In the genomic region with DNA sequence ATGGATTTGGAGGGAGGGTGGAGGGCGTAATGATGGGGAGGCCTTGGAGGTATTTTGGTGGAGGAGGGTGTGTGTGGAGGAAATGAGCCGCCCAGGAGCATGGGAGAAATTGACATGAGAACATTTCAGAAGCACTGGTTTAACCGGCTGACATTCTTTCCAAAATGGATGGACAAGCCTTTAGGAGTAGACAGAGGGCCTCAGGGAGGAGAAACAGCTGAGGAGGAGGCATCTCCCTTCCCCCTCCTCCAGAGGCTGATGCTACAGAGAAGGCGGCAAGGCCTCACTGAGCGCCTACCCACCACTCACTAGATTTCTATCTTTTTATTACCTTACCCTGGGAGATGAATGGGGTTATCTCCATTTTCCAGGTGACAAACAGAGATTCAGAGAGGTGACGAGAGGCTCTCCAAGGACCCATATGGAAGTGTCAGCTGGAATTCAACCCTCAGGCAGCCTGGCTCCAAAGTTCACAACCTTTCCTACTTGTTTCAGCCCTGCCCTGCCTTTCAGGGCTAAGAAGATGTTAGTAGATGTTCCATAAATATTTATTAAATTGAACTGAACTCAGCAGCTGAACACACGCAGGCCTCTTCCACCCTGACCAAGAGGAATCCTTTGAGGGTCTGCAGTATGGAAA, we compare ENCODE assay signal across 29 cellular contexts.
DNase-seq lines count a peak whose midpoint lies in the region; ATAC-seq and TF ChIP-seq lines count a peak whose summit lies in the region.
"Had no signal": no experiment of that assay in that cellular context is flagged by ENCODE, and none has a peak within 500 bp of the region (broad histone marks: within the 10 kb centered on the region; RNA-seq: fewer than 3 reads in every experiment).

No MANE protein-coding gene starts in this region.

- H3K9me3 Mint-ChIP-seq in endothelial cell (ENCODE audit: unreplicated experiment), result no peaks in the 10 kb centered on the region
- no peaks in the 10 kb centered on the region for H3K9me3 Mint-ChIP-seq in nephron
- H3K9me3 Mint-ChIP-seq: central memory CD8-positive, alpha-beta T cell; dendritic cell treated with granulocyte-macrophage colony-stimulating factor and Interleukin-4, amounts not matched to agents 40 ng/mL and 50 ng/mL, for 4 days had no signal

- no peak for DNase-seq in IMR-90
- DNase-seq in endothelial cell (ENCODE audit: low spot score), result no peak
- no peak for DNase-seq in thyroid gland
- DNase-seq in DMS79 treated with DMSO at 0.1 percent for 48 hours (lab: John Stamatoyannopoulos, UW), result no peak
- no peak for DNase-seq in NCI-H2171 (lab: John Stamatoyannopoulos, UW)
- DNase-seq: activated CD4-positive, alpha-beta T cell treated with anti-CD3 and anti-CD28 coated beads, Interleukin-2, amount 50 U/mL, for 48 hours; activated gamma-delta T cell treated with Interleukin-2 at 50 U/mL for 16 hours; activated T-cell treated with anti-CD3 and anti-CD28 coated beads, Interleukin-2, amount 50 U/mL, for 48 hours; foreskin fibroblast; heart left ventricle; NCI-H1092; NCI-H187; NCI-H524; NK-92 treated with Interleukin-12 subunit alpha and Interleukin-12 subunit beta, amount 100 ng/mL, for 24 hours; PC-9; SK-N-SH; stimulated activated CD4-positive, alpha-beta T cell treated with anti-CD3 and anti-CD28 coated beads, Interleukin-4, amount 100 ng/mL, for 1 hour; upper lobe of left lung had no signal

- peak overlapping the region; percentile 39; the same call in 1 of the 2 replicates for H2AK5ac ChIP-seq in IMR-90 (ENCODE audit: low read depth, low read length)

- H3K9me1 ChIP-seq in IMR-90 (ENCODE audit: insufficient read depth, low read length), result peaks cover 13% of the 10 kb centered on the region

- H2AK9ac ChIP-seq in IMR-90 (replicated peaks; ENCODE audit: low read depth, low read length, poor library complexity), result no peak overlapping the region

- H3K27me3 Mint-ChIP-seq in endothelial cell (ENCODE audit: unreplicated experiment) (peaks cover 3% of the 10 kb centered on the region), nephron (ENCODE audit: low read depth) (peaks cover 3% of the 10 kb centered on the region)
- H3K27me3 Mint-ChIP-seq: central memory CD8-positive, alpha-beta T cell; dendritic cell treated with granulocyte-macrophage colony-stimulating factor and Interleukin-4, amounts not matched to agents 40 ng/mL and 50 ng/mL, for 4 days had no signal

- 0 out of 4 replicates have a peak, but pooled peaks cover 0 to 2% of the 10 kb centered on the region in 2 experiments for H3K79me1 ChIP-seq in IMR-90 (ENCODE audit: low read depth in 1 of 2, low read length in 2 of 2)

- H3K4me3 Mint-ChIP-seq in endothelial cell (ENCODE audit: unreplicated experiment), result no peak overlapping the region
- H3K4me3 Mint-ChIP-seq in nephron, result no peak overlapping the region
- H3K4me3 Mint-ChIP-seq: central memory CD8-positive, alpha-beta T cell; dendritic cell treated with granulocyte-macrophage colony-stimulating factor and Interleukin-4, amounts not matched to agents 40 ng/mL and 50 ng/mL, for 4 days had no signal

- 100% methylated on average over 1 of the region's 7 CpGs; no CpG with 5 or more reads in 1 of the 2 experiments for WGBS in IMR-90 (ENCODE audit: extremely low coverage in 2 of 2, insufficient read length in 1 of 2), 2 experiments
- WGBS in thyroid gland, 2 donors, result 95% methylated on average over 7 of the region's 7 CpGs

- BruUV-seq in IMR-90 (replicated peaks; lab: Mats Ljungman, UMichigan), result no TSS peak

- no peaks in the 10 kb centered on the region for H3K36me3 ChIP-seq in IMR-90 (ENCODE audit: control insufficient read depth, insufficient read depth, low read length)
- no peaks in the 10 kb centered on the region for H3K36me3 ChIP-seq in thyroid gland
- H3K36me3 ChIP-seq: esophagus muscularis mucosa, heart left ventricle, prostate gland, upper lobe of left lung had no signal

- no peak overlapping the region for H3K18ac ChIP-seq in IMR-90 (ENCODE audit: low read depth, low read length)

- H4K20me1 ChIP-seq in IMR-90 (ENCODE audit: insufficient read depth, low read length), result no peaks in the 10 kb centered on the region

- no peaks in the 10 kb centered on the region for H3K27me3 ChIP-seq in IMR-90 (ENCODE audit: control insufficient read depth, insufficient read depth, low read length)
- no peaks in the 10 kb centered on the region for H3K27me3 ChIP-seq in thyroid gland
- H3K27me3 ChIP-seq: esophagus muscularis mucosa, heart left ventricle, upper lobe of left lung had no signal

- H2BK20ac ChIP-seq in IMR-90 (ENCODE audit: low read depth, low read length), result no peak overlapping the region; the same call in 1 of the 2 replicates

- no peak overlapping the region for H4K8ac ChIP-seq in IMR-90 (ENCODE audit: low read depth in 2 of 2, low read length in 2 of 2)

- TF ChIP-seq POLR2A in IMR-90 (IDR thresholded peaks at IDR 0.05; ENCODE audit: low read depth, low read length) (no peak), thyroid gland (IDR thresholded peaks at IDR 0.05) (no peak)

- H3K9ac ChIP-seq in IMR-90 (ENCODE audit: low read depth, low read length), result no peak overlapping the region
- H3K9ac ChIP-seq: SK-N-SH had no signal

- no peak overlapping the region for H3K56ac ChIP-seq in IMR-90 (ENCODE audit: extremely low read depth, insufficient read depth, low read length)

- H3K36me3 Mint-ChIP-seq in endothelial cell (ENCODE audit: low read depth, unreplicated experiment), result no peaks in the 10 kb centered on the region
- H3K36me3 Mint-ChIP-seq in nephron (ENCODE audit: low read depth), result no peaks in the 10 kb centered on the region

- CTCF ChIA-PET in IMR-90 (lab: Yijun Ruan, JAX), result no interaction called here

- no peak overlapping the region for H3K23ac ChIP-seq in IMR-90 (ENCODE audit: low read depth, low read length)

- H3K14ac ChIP-seq in IMR-90 (replicated peaks; ENCODE audit: low read depth, low read length), result no peak overlapping the region

- no peak overlapping the region for H4K5ac ChIP-seq in IMR-90 (ENCODE audit: low read depth, low read length)

- no peak for TF ChIP-seq CTCF in IMR-90 (conservative IDR thresholded peaks at IDR 0.05; ENCODE audit: low read depth, low read length)
- no peak for TF ChIP-seq CTCF in endothelial cell (IDR thresholded peaks at IDR 0.05; ENCODE audit: unreplicated experiment)
- TF ChIP-seq CTCF in nephron (IDR thresholded peaks at IDR 0.05; ENCODE audit: unreplicated experiment in 3 of 3), result no peak
- TF ChIP-seq CTCF in thyroid gland (IDR thresholded peaks at IDR 0.05), result no peak

- no peak for TF ChIP-seq RAD21 in IMR-90 (IDR thresholded peaks at IDR 0.05; ENCODE audit: low read length)

- H3K4me1 Mint-ChIP-seq in endothelial cell (ENCODE audit: unreplicated experiment) (peaks cover 73% of the 10 kb centered on the region), nephron (peaks cover 82% of the 10 kb centered on the region)

- no peak overlapping the region for H2AFZ ChIP-seq in IMR-90 (replicated peaks; ENCODE audit: low read length, poor library complexity)
- H2AFZ ChIP-seq: PC-9 had no signal

- no peak overlapping the region for H3K27ac ChIP-seq in IMR-90 (ENCODE audit: insufficient read depth, low read length)
- peak overlapping the region; percentile 83 to 93 (median 92) for H3K27ac ChIP-seq in thyroid gland
- H3K27ac ChIP-seq: C4-2B, esophagus muscularis mucosa, heart left ventricle, PC-9, prostate gland had no signal

- peaks cover 10% of the 10 kb centered on the region for H3K4me1 ChIP-seq in IMR-90 (ENCODE audit: control insufficient read depth, insufficient read depth, low read length)
- peaks cover 47 to 69% of the 10 kb centered on the region in 2 donors for H3K4me1 ChIP-seq in thyroid gland

- in situ Hi-C loops in IMR-90 (cut with MboI; ENCODE audit: low sequenced_read_pairs), result no loop called here

- H2BK5ac ChIP-seq in IMR-90 (ENCODE audit: low read depth, low read length, poor library complexity, severe bottlenecking), result no peak overlapping the region

- H2BK15ac ChIP-seq in IMR-90 (ENCODE audit: low read depth, low read length), result peak overlapping the region; percentile 52; the same call in 1 of the 3 replicates

- H3K27ac Mint-ChIP-seq in endothelial cell (ENCODE audit: unreplicated experiment), result peak overlapping the region; percentile 72
- H3K27ac Mint-ChIP-seq in nephron, result peak overlapping the region; percentile 90 to 97 (median 95)
- H3K27ac Mint-ChIP-seq: dendritic cell treated with granulocyte-macrophage colony-stimulating factor and Interleukin-4, amounts not matched to agents 40 ng/mL and 50 ng/mL, for 4 days had no signal

- H3K9me3 ChIP-seq in IMR-90 (ENCODE audit: control insufficient read depth, insufficient read depth, low read length), result no peaks in the 10 kb centered on the region
- H3K9me3 ChIP-seq in thyroid gland, result no peaks in the 10 kb centered on the region
- H3K9me3 ChIP-seq: esophagus muscularis mucosa, heart left ventricle, prostate gland, SK-N-SH, upper lobe of left lung had no signal

- ATAC-seq in IMR-90 (ENCODE audit: low read depth) (no peak), GM18870 (IDR thresholded peaks at IDR 0.05; ENCODE audit: unreplicated experiment) (no peak)
- ATAC-seq: heart left ventricle, K562, Right ventricle myocardium inferior, sciatic nerve had no signal

- peak overlapping the region; percentile 5; the same call in 1 of the 2 replicates for H4K91ac ChIP-seq in IMR-90 (ENCODE audit: insufficient read depth, low read depth, low read length)

- no peak overlapping the region for H3K4me2 ChIP-seq in IMR-90 (ENCODE audit: low read depth, low read length)
- H3K4me2 ChIP-seq: PC-9, SK-N-SH had no signal

- no peak overlapping the region for H3K4me3 ChIP-seq in IMR-90 (ENCODE audit: insufficient read depth, low read depth, low read length)
- H3K4me3 ChIP-seq in thyroid gland (replicated peaks in 1 of 3), result no peak overlapping the region
- H3K4me3 ChIP-seq: esophagus muscularis mucosa, heart left ventricle, K562, lung, PC-9, prostate gland, upper lobe of left lung had no signal

- H3K4ac ChIP-seq in IMR-90 (ENCODE audit: low read depth, low read length), result peak overlapping the region; percentile 39; the same call in 1 of the 2 replicates

- dilution Hi-C loops in IMR-90 (cut with HindIII; ENCODE audit: low sequenced_read_pairs, unreplicated experiment), result no loop called here

- H2BK120ac ChIP-seq in IMR-90 (ENCODE audit: low read depth, low read length), result no peak overlapping the region

- intact Hi-C loops in IMR-90 (cut with micrococcal nuclease) (no loop called here), thyroid gland (cut with DNase I) (no loop called here)

- POLR2A ChIA-PET in IMR-90 (lab: Charles Lee; ENCODE audit: unreplicated experiment), result no interaction called here

TF ChIP-seq in IMR-90, 13 proteins besides CTCF, POLR2A, EP300 and RAD21 (continues in another document):
- no peak for TF ChIP-seq MXI1 (IDR thresholded peaks at IDR 0.05; ENCODE audit: borderline replicate concordance, low read depth, low read length)
- TF ChIP-seq, protein P1, sequence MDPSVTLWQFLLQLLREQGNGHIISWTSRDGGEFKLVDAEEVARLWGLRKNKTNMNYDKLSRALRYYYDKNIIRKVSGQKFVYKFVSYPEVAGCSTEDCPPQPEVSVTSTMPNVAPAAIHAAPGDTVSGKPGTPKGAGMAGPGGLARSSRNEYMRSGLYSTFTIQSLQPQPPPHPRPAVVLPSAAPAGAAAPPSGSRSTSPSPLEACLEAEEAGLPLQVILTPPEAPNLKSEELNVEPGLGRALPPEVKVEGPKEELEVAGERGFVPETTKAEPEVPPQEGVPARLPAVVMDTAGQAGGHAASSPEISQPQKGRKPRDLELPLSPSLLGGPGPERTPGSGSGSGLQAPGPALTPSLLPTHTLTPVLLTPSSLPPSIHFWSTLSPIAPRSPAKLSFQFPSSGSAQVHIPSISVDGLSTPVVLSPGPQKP (IDR thresholded peaks at IDR 0.05; ENCODE audit: borderline replicate concordance, low read depth, low read length), result no peak
